ENCODE assay signal across 8 cellular contexts in genomic region chr3:42803800-42804112, GRCh38. TPM values are rescaled to one million over a fixed set of nuclear protein-coding genes. Genes with fewer than 3 reads are reported as not detected.
DNase-seq lines count a peak whose midpoint lies in the region; ATAC-seq and TF ChIP-seq lines count a peak whose summit lies in the region.

No MANE protein-coding gene starts in this region.

- H3K4me1 ChIP-seq in parathyroid adenoma = no peaks in the 10 kb centered on the region

- peak; percentile 18 for ATAC-seq in GM21786 (IDR thresholded peaks at IDR 0.05; ENCODE audit: unreplicated experiment)

- peak overlapping the region; percentile 97 for H3K4me2 ChIP-seq in parathyroid adenoma (ENCODE audit: low read length)

- no peaks in the 10 kb centered on the region for H3K27me3 ChIP-seq in parathyroid adenoma (ENCODE audit: control insufficient read depth, insufficient read depth, low read length)

- H3K27ac Mint-ChIP-seq in activated T-cell treated with anti-CD3 and anti-CD28 coated beads, Interleukin-2, amount 50 U/mL, for 24 hours = peak overlapping the region; percentile 95
- peak overlapping the region; percentile 96 for H3K27ac Mint-ChIP-seq in glutamatergic neuron (ENCODE audit: unreplicated experiment)

- H3K36me3 ChIP-seq in KOPT-K1 (ENCODE audit: insufficient read depth, low read length) (peaks cover 7% of the 10 kb centered on the region; the same call in 1 of the 2 replicates), parathyroid adenoma (ENCODE audit: control insufficient read depth, insufficient read depth, low read length) (no peaks in the 10 kb centered on the region)

- H3K4me3 Mint-ChIP-seq in activated T-cell treated with anti-CD3 and anti-CD28 coated beads, Interleukin-2, amount 50 U/mL, for 24 hours = peak overlapping the region; percentile 98
- peak overlapping the region; percentile 98 for H3K4me3 Mint-ChIP-seq in glutamatergic neuron (ENCODE audit: unreplicated experiment)

- H3K27ac ChIP-seq in KOPT-K1 (ENCODE audit: low read depth, low read length, poor library complexity, severe bottlenecking) (peak overlapping the region; percentile 79), parathyroid adenoma (peak overlapping the region; percentile 93)

- H3K9ac ChIP-seq in parathyroid adenoma = peak overlapping the region; percentile 91

- peaks cover 18% of the 10 kb centered on the region for H3K27me3 Mint-ChIP-seq in activated T-cell treated with anti-CD3 and anti-CD28 coated beads, Interleukin-2, amount 50 U/mL, for 24 hours
- peaks cover 15% of the 10 kb centered on the region for H3K27me3 Mint-ChIP-seq in glutamatergic neuron (ENCODE audit: unreplicated experiment)

- H3K9me3 ChIP-seq in KOPT-K1 (ENCODE audit: insufficient read depth, low read length, poor library complexity, severe bottlenecking) = no peaks in the 10 kb centered on the region
- H3K9me3 ChIP-seq in parathyroid adenoma (ENCODE audit: control insufficient read depth, low read length) = no peaks in the 10 kb centered on the region

- H3K79me2 ChIP-seq in parathyroid adenoma = peaks cover 21% of the 10 kb centered on the region

- H2AFZ ChIP-seq in parathyroid adenoma = peak overlapping the region; percentile 96

- peak; percentile 48 for DNase-seq in NCI-H510A treated with DMSO at 0.1 percent for 48 hours (lab: John Stamatoyannopoulos, UW)
- no peak for DNase-seq in NCI-H510A (lab: John Stamatoyannopoulos, UW)
- DNase-seq in activated T-cell treated with anti-CD3 and anti-CD28 coated beads, Interleukin-2, amount 50 U/mL, for 24 hours = no peak
- peak; percentile 55 for DNase-seq in glutamatergic neuron
- no peak for DNase-seq in NCI-H345 (lab: John Stamatoyannopoulos, UW)

- peaks cover 42% of the 10 kb centered on the region for H3K36me3 Mint-ChIP-seq in activated T-cell treated with anti-CD3 and anti-CD28 coated beads, Interleukin-2, amount 50 U/mL, for 24 hours (ENCODE audit: low read depth)
- H3K36me3 Mint-ChIP-seq in glutamatergic neuron (ENCODE audit: unreplicated experiment) = no peaks in the 10 kb centered on the region

- peak overlapping the region; percentile 91 for H3K4me3 ChIP-seq in parathyroid adenoma (ENCODE audit: low read depth, low read length)

- no peaks in the 10 kb centered on the region for H3K9me3 Mint-ChIP-seq in activated T-cell treated with anti-CD3 and anti-CD28 coated beads, Interleukin-2, amount 50 U/mL, for 24 hours
- H3K9me3 Mint-ChIP-seq in glutamatergic neuron (ENCODE audit: unreplicated experiment) = peaks cover 15% of the 10 kb centered on the region

- peaks cover 38% of the 10 kb centered on the region for H3K4me1 Mint-ChIP-seq in activated T-cell treated with anti-CD3 and anti-CD28 coated beads, Interleukin-2, amount 50 U/mL, for 24 hours (ENCODE audit: low read depth)
- H3K4me1 Mint-ChIP-seq in glutamatergic neuron (ENCODE audit: low read depth, unreplicated experiment) = peaks cover 30% of the 10 kb centered on the region

- no peak for TF ChIP-seq CTCF in glutamatergic neuron (IDR thresholded peaks at IDR 0.05; ENCODE audit: partially characterized antibody, unreplicated experiment)
- TF ChIP-seq CTCF in parathyroid adenoma (IDR thresholded peaks at IDR 0.05) = no peak

RNA-seq across cellular contexts. Expression of gene HIGD1A, which starts 0.5 kb away (rescaled TPM):
- total RNA-seq in glutamatergic neuron (ENCODE audit: unreplicated experiment) = 67.6 TPM

RNA-seq across cellular contexts. Expression of gene ACKR2, which starts 5.5 kb away (rescaled TPM):
- 0.64 TPM for total RNA-seq in glutamatergic neuron (ENCODE audit: unreplicated experiment)

RNA-seq across cellular contexts. Expression of gene CCDC13, which starts 30.7 kb away (rescaled TPM):
- total RNA-seq in glutamatergic neuron (ENCODE audit: unreplicated experiment) = 1.0 TPM

Comparison
In these comparisons a context has a peak if more than half of its experiments do, and no peak if none do; other contexts are left out.
1. DNase-seq: peak in NCI-H510A treated with DMSO at 0.1 percent for 48 hours (single experiment) and glutamatergic neuron (single experiment); none in NCI-H510A (single experiment), activated T-cell treated with anti-CD3 and anti-CD28 coated beads, Interleukin-2, amount 50 U/mL, for 24 hours (single experiment) and NCI-H345 (single experiment).